Comparison of ENCODE assay signal across 19 cellular contexts in genomic region chr2:164073053-164073757, GRCh38.
DNase-seq lines count a peak whose midpoint lies in the region; ATAC-seq, FAIRE-seq and TF ChIP-seq lines count a peak whose summit lies in the region.
"Had no signal": no experiment of that assay in that cellular context is flagged by ENCODE, and none has a peak within 500 bp of the region (broad histone marks: within the 10 kb centered on the region; RNA-seq: fewer than 3 reads in every experiment).

No MANE protein-coding gene starts in this region.

- CTCF ChIA-PET in activated naive CD4-positive, alpha-beta T cell treated with anti-CD3 and anti-CD28 coated beads for 36 hours (lab: Charles Lee), result no interaction called here

- H3K9me3 Mint-ChIP-seq in nephron progenitor cell, result peaks cover 5% of the 10 kb centered on the region
- H3K9me3 Mint-ChIP-seq in activated naive CD4-positive, alpha-beta T cell treated with anti-CD3 and anti-CD28 coated beads for 36 hours, result peaks cover 1% of the 10 kb centered on the region
- H3K9me3 Mint-ChIP-seq: activated naive CD4-positive, alpha-beta T cell treated with anti-CD3 and anti-CD28 coated beads, Interleukin-2, amount 50 U/mL, for 24 hours; T-helper 2 cell treated with Interferon-gamma antibody and Interleukin-4, amounts not matched to agents 5 μg/mL and 100 μg/mL, for 36 hours had no signal

- H3K36me3 Mint-ChIP-seq in nephron progenitor cell (ENCODE audit: low read depth), result no peaks in the 10 kb centered on the region
- H3K36me3 Mint-ChIP-seq in activated naive CD4-positive, alpha-beta T cell treated with anti-CD3 and anti-CD28 coated beads for 36 hours (ENCODE audit: low read depth), result no peaks in the 10 kb centered on the region
- H3K36me3 Mint-ChIP-seq: activated naive CD4-positive, alpha-beta T cell treated with anti-CD3 and anti-CD28 coated beads, Interleukin-2, amount 50 U/mL, for 24 hours had no signal

- no peaks in the 10 kb centered on the region for H3K36me3 ChIP-seq in brain microvascular endothelial cell (replicated peaks)
- H3K36me3 ChIP-seq: cardiac muscle cell, vagina had no signal

- DNase-seq in EH (ENCODE audit: low read depth), result peak; percentile 5
- DNase-seq in NCI-H1694 treated with DMSO at 0.1 percent for 48 hours (lab: John Stamatoyannopoulos, UW), result peak; percentile 29
- peak; percentile 14 for DNase-seq in brain microvascular endothelial cell
- DNase-seq in nephron progenitor cell, result no peak
- no peak for DNase-seq in H54 (ENCODE audit: insufficient read length, low spot score)
- no peak for DNase-seq in activated naive CD4-positive, alpha-beta T cell treated with anti-CD3 and anti-CD28 coated beads for 36 hours
- no peak for DNase-seq in OCI-M2 (lab: John Stamatoyannopoulos, UW; ENCODE audit: unreplicated experiment)
- DNase-seq: activated CD4-positive, alpha-beta T cell treated with anti-CD3 and anti-CD28 coated beads for 36 hours; activated CD8-positive, alpha-beta memory T cell treated with anti-CD3 and anti-CD28 coated beads, Interleukin-2, amount 50 U/mL, for 48 hours; foreskin fibroblast; Kasumi-1; NCI-H187 treated with DMSO at 0.1 percent for 48 hours; stimulated activated naive CD4-positive, alpha-beta T cell treated with Interleukin-2 at 50 U/mL for 16 hours had no signal

- ATAC-seq in GM21717 (IDR thresholded peaks at IDR 0.05; ENCODE audit: unreplicated experiment), result no peak
- ATAC-seq: activated CD4-positive, alpha-beta T cell treated with anti-CD3 and anti-CD28 coated beads for 36 hours had no signal

- no peak for FAIRE-seq in H54 (lab: Jason Lieb, UNC)

- intact Hi-C loops in activated naive CD4-positive, alpha-beta T cell treated with anti-CD3 and anti-CD28 coated beads for 36 hours (cut with micrococcal nuclease), result no loop called here

- no peak for TF ChIP-seq POLR2A in H54 (IDR thresholded peaks at IDR 0.05; ENCODE audit: low read depth, low read length)

- H3K27me3 ChIP-seq in brain microvascular endothelial cell (replicated peaks), result no peaks in the 10 kb centered on the region
- H3K27me3 ChIP-seq: cardiac muscle cell, vagina had no signal

- no peak overlapping the region for H3K4me3 ChIP-seq in brain microvascular endothelial cell (ENCODE audit: low read depth, low read length)
- H3K4me3 ChIP-seq: cardiac muscle cell, skin epidermis, vagina had no signal

- H3K4me1 Mint-ChIP-seq in nephron progenitor cell, result peaks cover 31% of the 10 kb centered on the region
- H3K4me1 Mint-ChIP-seq in activated naive CD4-positive, alpha-beta T cell treated with anti-CD3 and anti-CD28 coated beads for 36 hours (ENCODE audit: low read depth), result no peaks in the 10 kb centered on the region
- H3K4me1 Mint-ChIP-seq: activated CD4-positive, alpha-beta T cell treated with anti-CD3 and anti-CD28 coated beads for 36 hours; activated naive CD4-positive, alpha-beta T cell treated with anti-CD3 and anti-CD28 coated beads, Interleukin-2, amount 50 U/mL, for 24 hours had no signal

- TF ChIP-seq CTCF in brain microvascular endothelial cell (IDR thresholded peaks at IDR 0.05; ENCODE audit: low read depth, low read length, missing control alignments), result no peak
- no peak for TF ChIP-seq CTCF in nephron progenitor cell (IDR thresholded peaks at IDR 0.05)

- H3K27ac ChIP-seq in brain microvascular endothelial cell, result no peak overlapping the region
- H3K27ac ChIP-seq: cardiac muscle cell, skin epidermis, vagina had no signal

- no peak overlapping the region for H3K4me3 Mint-ChIP-seq in nephron progenitor cell
- no peak overlapping the region for H3K4me3 Mint-ChIP-seq in activated naive CD4-positive, alpha-beta T cell treated with anti-CD3 and anti-CD28 coated beads for 36 hours
- H3K4me3 Mint-ChIP-seq: activated CD4-positive, alpha-beta T cell treated with anti-CD3 and anti-CD28 coated beads for 36 hours; activated naive CD4-positive, alpha-beta T cell treated with anti-CD3 and anti-CD28 coated beads, Interleukin-2, amount 50 U/mL, for 24 hours; T-helper 2 cell treated with Interferon-gamma antibody and Interleukin-4, amounts not matched to agents 5 μg/mL and 100 μg/mL, for 36 hours had no signal

- in situ Hi-C loops in brain microvascular endothelial cell (cut with HindIII; ENCODE audit: low pct_ligation_motif_present, low sequenced_read_pairs), result no loop called here

- peaks cover 3% of the 10 kb centered on the region for H3K27me3 Mint-ChIP-seq in nephron progenitor cell (ENCODE audit: low read depth, poor library complexity)
- no peaks in the 10 kb centered on the region for H3K27me3 Mint-ChIP-seq in activated naive CD4-positive, alpha-beta T cell treated with anti-CD3 and anti-CD28 coated beads for 36 hours (ENCODE audit: low read depth)
- H3K27me3 Mint-ChIP-seq: activated CD4-positive, alpha-beta T cell treated with anti-CD3 and anti-CD28 coated beads for 36 hours; activated naive CD4-positive, alpha-beta T cell treated with anti-CD3 and anti-CD28 coated beads, Interleukin-2, amount 50 U/mL, for 24 hours had no signal

- peak overlapping the region; percentile 96 for H3K27ac Mint-ChIP-seq in nephron progenitor cell
- H3K27ac Mint-ChIP-seq in activated naive CD4-positive, alpha-beta T cell treated with anti-CD3 and anti-CD28 coated beads for 36 hours, result no peak overlapping the region
- H3K27ac Mint-ChIP-seq: activated CD4-positive, alpha-beta T cell treated with anti-CD3 and anti-CD28 coated beads for 36 hours; activated naive CD4-positive, alpha-beta T cell treated with anti-CD3 and anti-CD28 coated beads, Interleukin-2, amount 50 U/mL, for 24 hours; T-helper 2 cell treated with Interferon-gamma antibody and Interleukin-4, amounts not matched to agents 5 μg/mL and 100 μg/mL, for 36 hours had no signal

Comparison
In these comparisons a context has a peak if more than half of its experiments do, and no peak if none do; other contexts are left out.
1. DNase-seq: peak in EH (single experiment), NCI-H1694 treated with DMSO at 0.1 percent for 48 hours (single experiment) and brain microvascular endothelial cell (single experiment); none in nephron progenitor cell (single experiment), H54 (single experiment), activated naive CD4-positive, alpha-beta T cell treated with anti-CD3 and anti-CD28 coated beads for 36 hours (single experiment) and OCI-M2 (single experiment).